ENCODE assay signal across 2 cellular contexts in the genomic region with DNA sequence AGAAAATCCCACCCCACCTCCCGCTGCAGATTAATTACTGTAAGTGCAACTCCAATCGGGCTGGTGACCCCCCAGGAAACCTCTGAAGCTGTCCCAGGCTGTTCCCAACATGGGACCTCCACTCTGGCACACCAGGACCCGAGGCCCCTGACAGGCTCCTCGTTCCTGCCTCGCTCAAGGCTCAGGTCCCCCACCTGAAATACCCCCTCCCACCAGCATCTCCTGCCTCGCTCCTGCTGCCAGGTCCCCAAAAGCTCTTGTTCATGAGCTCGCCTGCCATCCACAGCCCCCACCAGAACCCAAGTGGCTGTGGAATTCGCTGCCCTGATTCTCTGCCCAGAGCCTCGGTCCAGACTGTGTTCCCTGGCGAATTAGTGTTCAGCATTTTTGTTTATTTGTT.
TF ChIP-seq lines count a peak whose summit lies in the region.

No MANE protein-coding gene starts in this region.

TF ChIP-seq in HepG2, 621 proteins besides CTCF, POLR2A, EP300 and RAD21 (continues in another document):
- TF ChIP-seq, protein P1, sequence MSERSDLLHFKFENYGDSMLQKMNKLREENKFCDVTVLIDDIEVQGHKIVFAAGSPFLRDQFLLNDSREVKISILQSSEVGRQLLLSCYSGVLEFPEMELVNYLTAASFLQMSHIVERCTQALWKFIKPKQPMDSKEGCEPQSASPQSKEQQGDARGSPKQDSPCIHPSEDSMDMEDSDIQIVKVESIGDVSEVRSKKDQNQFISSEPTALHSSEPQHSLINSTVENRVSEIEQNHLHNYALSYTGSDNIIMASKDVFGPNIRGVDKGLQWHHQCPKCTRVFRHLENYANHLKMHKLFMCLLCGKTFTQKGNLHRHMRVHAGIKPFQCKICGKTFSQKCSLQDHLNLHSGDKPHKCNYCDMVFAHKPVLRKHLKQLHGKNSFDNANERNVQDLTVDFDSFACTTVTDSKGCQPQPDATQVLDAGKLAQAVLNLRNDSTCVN (CRISPR knock-in tag; IDR thresholded peaks at IDR 0.05; ENCODE audit: borderline replicate concordance) = no peak
- TF ChIP-seq, protein P2, sequence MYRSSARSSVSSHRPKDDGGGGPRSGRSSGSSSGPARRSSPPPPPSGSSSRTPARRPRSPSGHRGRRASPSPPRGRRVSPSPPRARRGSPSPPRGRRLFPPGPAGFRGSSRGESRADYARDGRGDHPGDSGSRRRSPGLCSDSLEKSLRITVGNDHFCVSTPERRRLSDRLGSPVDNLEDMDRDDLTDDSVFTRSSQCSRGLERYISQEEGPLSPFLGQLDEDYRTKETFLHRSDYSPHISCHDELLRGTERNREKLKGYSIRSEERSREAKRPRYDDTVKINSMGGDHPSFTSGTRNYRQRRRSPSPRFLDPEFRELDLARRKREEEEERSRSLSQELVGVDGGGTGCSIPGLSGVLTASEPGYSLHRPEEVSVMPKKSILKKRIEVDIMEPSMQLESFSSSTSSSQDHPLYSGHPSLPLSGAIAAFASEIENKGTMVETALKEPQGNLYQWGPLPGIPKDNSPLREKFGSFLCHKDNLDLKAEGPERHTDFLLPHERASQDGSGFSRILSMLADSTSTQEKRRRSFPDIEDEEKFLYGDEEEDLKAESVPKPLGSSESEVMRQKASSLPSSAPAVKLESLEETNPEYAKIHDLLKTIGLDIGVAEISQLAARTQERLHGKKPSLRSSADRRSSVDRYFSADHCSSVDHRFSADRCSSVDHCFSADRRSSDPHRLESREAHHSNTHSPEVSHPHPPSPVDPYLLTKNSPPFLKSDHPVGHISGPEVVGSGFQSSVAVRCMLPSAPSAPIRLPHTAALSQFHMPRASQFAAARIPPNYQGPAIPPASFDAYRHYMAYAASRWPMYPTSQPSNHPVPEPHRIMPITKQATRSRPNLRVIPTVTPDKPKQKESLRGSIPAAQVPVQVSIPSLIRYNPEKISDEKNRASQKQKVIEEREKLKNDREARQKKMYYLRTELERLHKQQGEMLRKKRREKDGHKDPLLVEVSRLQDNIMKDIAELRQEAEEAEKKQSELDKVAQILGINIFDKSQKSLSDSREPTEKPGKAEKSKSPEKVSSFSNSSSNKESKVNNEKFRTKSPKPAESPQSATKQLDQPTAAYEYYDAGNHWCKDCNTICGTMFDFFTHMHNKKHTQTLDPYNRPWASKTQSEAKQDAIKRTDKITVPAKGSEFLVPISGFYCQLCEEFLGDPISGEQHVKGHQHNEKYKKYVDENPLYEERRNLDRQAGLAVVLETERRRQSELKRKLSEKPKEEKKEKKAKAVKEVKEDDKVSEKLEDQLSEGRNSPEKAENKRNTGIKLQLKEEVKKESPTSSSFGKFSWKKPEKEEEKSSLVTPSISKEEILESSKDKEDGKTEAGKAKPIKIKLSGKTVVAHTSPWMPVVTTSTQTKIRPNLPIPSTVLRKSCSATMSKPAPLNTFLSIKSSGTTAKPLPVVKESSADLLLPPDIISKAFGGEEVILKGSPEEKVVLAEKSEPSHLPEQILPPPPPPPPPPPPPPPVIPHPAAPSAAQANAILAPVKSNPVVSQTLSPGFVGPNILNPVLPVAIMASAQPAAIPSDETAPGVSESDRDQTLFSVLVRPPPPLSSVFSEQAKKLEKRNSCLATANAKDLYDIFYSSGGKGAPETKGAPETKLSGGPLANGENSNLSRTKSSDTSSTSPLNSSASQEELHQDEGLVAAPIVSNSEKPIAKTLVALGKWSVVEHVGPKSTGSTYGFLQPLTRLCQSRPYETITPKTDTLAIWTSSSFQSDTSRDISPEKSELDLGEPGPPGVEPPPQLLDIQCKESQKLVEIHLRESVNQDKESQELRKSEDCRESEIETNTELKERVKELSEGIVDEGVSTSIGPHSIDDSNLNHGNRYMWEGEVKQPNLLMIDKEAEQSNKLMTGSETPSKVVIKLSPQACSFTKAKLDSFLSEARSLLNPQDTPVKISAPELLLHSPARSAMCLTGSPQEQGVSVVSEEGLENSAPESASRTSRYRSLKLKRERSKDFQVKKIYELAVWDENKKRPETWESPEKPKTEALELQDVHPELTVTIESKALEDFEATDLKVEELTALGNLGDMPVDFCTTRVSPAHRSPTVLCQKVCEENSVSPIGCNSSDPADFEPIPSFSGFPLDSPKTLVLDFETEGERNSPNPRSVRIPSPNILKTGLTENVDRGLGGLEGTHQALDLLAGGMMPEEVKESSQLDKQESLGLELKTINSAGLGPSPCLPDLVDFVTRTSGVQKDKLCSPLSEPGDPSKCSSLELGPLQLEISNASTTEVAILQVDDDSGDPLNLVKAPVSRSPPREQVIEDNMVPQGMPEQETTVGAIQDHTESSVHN (CRISPR knock-in tag; IDR thresholded peaks at IDR 0.05) = no peak
- TF ChIP-seq ZNF737 (CRISPR knock-in tag; IDR thresholded peaks at IDR 0.05; ENCODE audit: borderline replicate concordance) = no peak
- TF ChIP-seq TBP (CRISPR knock-in tag; IDR thresholded peaks at IDR 0.05) = no peak
- TF ChIP-seq KDM5B (CRISPR knock-in tag; IDR thresholded peaks at IDR 0.05; ENCODE audit: borderline replicate concordance) = no peak
- TF ChIP-seq, protein P3, sequence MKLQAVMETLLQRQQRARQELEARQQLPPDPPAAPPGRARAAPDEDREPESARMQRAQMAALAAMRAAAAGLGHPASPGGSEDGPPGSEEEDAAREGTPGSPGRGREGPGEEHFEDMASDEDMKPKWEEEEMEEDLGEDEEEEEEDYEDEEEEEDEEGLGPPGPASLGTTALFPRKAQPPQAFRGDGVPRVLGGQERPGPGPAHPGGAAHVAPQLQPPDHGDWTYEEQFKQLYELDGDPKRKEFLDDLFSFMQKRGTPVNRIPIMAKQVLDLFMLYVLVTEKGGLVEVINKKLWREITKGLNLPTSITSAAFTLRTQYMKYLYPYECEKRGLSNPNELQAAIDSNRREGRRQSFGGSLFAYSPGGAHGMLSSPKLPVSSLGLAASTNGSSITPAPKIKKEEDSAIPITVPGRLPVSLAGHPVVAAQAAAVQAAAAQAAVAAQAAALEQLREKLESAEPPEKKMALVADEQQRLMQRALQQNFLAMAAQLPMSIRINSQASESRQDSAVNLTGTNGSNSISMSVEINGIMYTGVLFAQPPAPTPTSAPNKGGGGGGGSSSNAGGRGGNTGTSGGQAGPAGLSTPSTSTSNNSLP (IDR thresholded peaks at IDR 0.05; ENCODE audit: low read depth, low read length) = no peak
- TF ChIP-seq ZNF326 (CRISPR knock-in tag; IDR thresholded peaks at IDR 0.05; ENCODE audit: borderline replicate concordance) = no peak
- TF ChIP-seq, protein P4, sequence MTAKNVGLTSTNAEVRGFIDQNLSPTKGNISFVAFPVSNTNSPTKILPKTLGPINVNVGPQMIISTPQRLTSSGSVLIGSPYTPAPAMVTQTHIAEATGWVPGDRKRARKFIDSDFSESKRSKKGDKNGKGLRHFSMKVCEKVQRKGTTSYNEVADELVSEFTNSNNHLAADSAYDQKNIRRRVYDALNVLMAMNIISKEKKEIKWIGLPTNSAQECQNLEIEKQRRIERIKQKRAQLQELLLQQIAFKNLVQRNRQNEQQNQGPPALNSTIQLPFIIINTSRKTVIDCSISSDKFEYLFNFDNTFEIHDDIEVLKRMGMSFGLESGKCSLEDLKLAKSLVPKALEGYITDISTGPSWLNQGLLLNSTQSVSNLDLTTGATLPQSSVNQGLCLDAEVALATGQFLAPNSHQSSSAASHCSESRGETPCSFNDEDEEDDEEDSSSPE (CRISPR knock-in tag; IDR thresholded peaks at IDR 0.05) = no peak
- no peak for TF ChIP-seq SOX6 (IDR thresholded peaks at IDR 0.05)
- TF ChIP-seq SOX6 (CRISPR knock-in tag; IDR thresholded peaks at IDR 0.05) = no peak

TF ChIP-seq in WTC11, 78 proteins besides CTCF, POLR2A, EP300 and RAD21:
- no peak for TF ChIP-seq NR2C2 (CRISPR knock-in tag; IDR thresholded peaks at IDR 0.05)
- TF ChIP-seq NR1H2 (CRISPR knock-in tag; IDR thresholded peaks at IDR 0.05) = no peak
- TF ChIP-seq, protein P5, sequence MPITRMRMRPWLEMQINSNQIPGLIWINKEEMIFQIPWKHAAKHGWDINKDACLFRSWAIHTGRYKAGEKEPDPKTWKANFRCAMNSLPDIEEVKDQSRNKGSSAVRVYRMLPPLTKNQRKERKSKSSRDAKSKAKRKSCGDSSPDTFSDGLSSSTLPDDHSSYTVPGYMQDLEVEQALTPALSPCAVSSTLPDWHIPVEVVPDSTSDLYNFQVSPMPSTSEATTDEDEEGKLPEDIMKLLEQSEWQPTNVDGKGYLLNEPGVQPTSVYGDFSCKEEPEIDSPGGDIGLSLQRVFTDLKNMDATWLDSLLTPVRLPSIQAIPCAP (CRISPR knock-in tag; IDR thresholded peaks at IDR 0.05) = no peak
- TF ChIP-seq GRHL2 (CRISPR knock-in tag; IDR thresholded peaks at IDR 0.05; ENCODE audit: insufficient replicate concordance, severe bottlenecking) = no peak
- TF ChIP-seq, protein P6, sequence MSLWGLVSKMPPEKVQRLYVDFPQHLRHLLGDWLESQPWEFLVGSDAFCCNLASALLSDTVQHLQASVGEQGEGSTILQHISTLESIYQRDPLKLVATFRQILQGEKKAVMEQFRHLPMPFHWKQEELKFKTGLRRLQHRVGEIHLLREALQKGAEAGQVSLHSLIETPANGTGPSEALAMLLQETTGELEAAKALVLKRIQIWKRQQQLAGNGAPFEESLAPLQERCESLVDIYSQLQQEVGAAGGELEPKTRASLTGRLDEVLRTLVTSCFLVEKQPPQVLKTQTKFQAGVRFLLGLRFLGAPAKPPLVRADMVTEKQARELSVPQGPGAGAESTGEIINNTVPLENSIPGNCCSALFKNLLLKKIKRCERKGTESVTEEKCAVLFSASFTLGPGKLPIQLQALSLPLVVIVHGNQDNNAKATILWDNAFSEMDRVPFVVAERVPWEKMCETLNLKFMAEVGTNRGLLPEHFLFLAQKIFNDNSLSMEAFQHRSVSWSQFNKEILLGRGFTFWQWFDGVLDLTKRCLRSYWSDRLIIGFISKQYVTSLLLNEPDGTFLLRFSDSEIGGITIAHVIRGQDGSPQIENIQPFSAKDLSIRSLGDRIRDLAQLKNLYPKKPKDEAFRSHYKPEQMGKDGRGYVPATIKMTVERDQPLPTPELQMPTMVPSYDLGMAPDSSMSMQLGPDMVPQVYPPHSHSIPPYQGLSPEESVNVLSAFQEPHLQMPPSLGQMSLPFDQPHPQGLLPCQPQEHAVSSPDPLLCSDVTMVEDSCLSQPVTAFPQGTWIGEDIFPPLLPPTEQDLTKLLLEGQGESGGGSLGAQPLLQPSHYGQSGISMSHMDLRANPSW (CRISPR knock-in tag; conservative IDR thresholded peaks at IDR 0.05; ENCODE audit: low read depth) = no peak
- TF ChIP-seq, protein P7, sequence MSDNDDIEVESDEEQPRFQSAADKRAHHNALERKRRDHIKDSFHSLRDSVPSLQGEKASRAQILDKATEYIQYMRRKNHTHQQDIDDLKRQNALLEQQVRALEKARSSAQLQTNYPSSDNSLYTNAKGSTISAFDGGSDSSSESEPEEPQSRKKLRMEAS (CRISPR knock-in tag; IDR thresholded peaks at IDR 0.05) = no peak
